8 cellular contexts compared by ENCODE assay signal in genomic region chr1:161612322-161613141, GRCh38. TPM values are rescaled to one million over a fixed set of nuclear protein-coding genes. Genes with fewer than 3 reads are reported as not detected.
A peak's percentile ranks its signal among the peaks of the same experiment; 100 is the strongest.
DNase-seq lines count a peak whose midpoint lies in the region; ATAC-seq and TF ChIP-seq lines count a peak whose summit lies in the region.
"Not testable (repeated sequence)": the region's sequence is repeated elsewhere in the genome, so short reads cannot be mapped to it uniquely, and the experiment has no call there.

No MANE protein-coding gene starts in this region.

- H3K27ac ChIP-seq in Panc1 (ENCODE audit: low read length): not testable (repeated sequence)

- DNase-seq in DMS153 (lab: John Stamatoyannopoulos, UW): peak; percentile 98
- DNase-seq in Panc1 (ENCODE audit: low read depth, low spot score): peak; percentile 74
- DNase-seq in activated T-cell treated with anti-CD3 and anti-CD28 coated beads, Interleukin-2, amount 50 U/mL, for 72 hours: peak; percentile 93
- DNase-seq in mucosa of gallbladder (ENCODE audit: low spot score): peak; percentile 85
- DNase-seq in stimulated activated CD8-positive, alpha-beta memory T cell treated with anti-CD3 and anti-CD28 coated beads, Interleukin-2, amount 100 ng/mL, for 48 hours (ENCODE audit: low read depth in 2 of 2): peak; percentile 68 to 89

- H3K9me3 ChIP-seq in Panc1 (ENCODE audit: control insufficient read depth, insufficient read depth, low read depth, low read length): not testable (repeated sequence)

- H3K27me3 ChIP-seq in Panc1 (ENCODE audit: control insufficient read depth, insufficient read depth, low read length): not testable (repeated sequence)

- not testable (repeated sequence) for H3K27me3 Mint-ChIP-seq in IgD-negative memory B cell
- H3K27me3 Mint-ChIP-seq in activated T-cell treated with anti-CD3 and anti-CD28 coated beads, Interleukin-2, amount 50 U/mL, for 72 hours (ENCODE audit: low read depth): peaks cover 19% of the 10 kb centered on the region

- not testable (repeated sequence) for H3K4me1 ChIP-seq in Panc1 (ENCODE audit: control insufficient read depth, insufficient read depth, low read length)

- H3K27ac Mint-ChIP-seq in IgD-negative memory B cell: peak overlapping the region; percentile 97 to 99 (median 98)
- H3K27ac Mint-ChIP-seq in activated T-cell treated with anti-CD3 and anti-CD28 coated beads, Interleukin-2, amount 50 U/mL, for 72 hours: peak overlapping the region; percentile 100

- peak overlapping the region; percentile 48 to 57 for H3K4me3 ChIP-seq in Panc1 (ENCODE audit: low read depth in 2 of 2, low read length in 2 of 2)

- CTCF ChIA-PET in Panc1 (lab: Charles Lee): interaction anchor here (0.6 kb wide), 1 partner anchor 128 kb away, joined by 3 read pairs; no protein-coding TSS in a partner anchor

- TF ChIP-seq CTCF in Panc1 (IDR thresholded peaks at IDR 0.05): not testable (repeated sequence)

- not testable (repeated sequence) for H3K36me3 ChIP-seq in Panc1 (ENCODE audit: control insufficient read depth, insufficient read depth, low read length)

- peaks cover 4 to 16% (median 14%) of the 10 kb centered on the region in 3 donors for H3K4me1 Mint-ChIP-seq in IgD-negative memory B cell
- peaks cover 33% of the 10 kb centered on the region for H3K4me1 Mint-ChIP-seq in activated T-cell treated with anti-CD3 and anti-CD28 coated beads, Interleukin-2, amount 50 U/mL, for 72 hours (ENCODE audit: low read depth)

- ATAC-seq in GM21576 (IDR thresholded peaks at IDR 0.05; ENCODE audit: unreplicated experiment) (peak; percentile 83), Panc1 (peak; percentile 88), esophagus mucosa (peak; percentile 97)
- peak; percentile 91 to 92 for ATAC-seq in activated T-cell treated with anti-CD3 and anti-CD28 coated beads, Interleukin-2, amount 50 U/mL, for 72 hours (replicated peaks in 1 of 2)

- BruUV-seq in Panc1 (replicated peaks; lab: Mats Ljungman, UMichigan): not testable (repeated sequence)

- not testable (repeated sequence) for H3K36me3 Mint-ChIP-seq in IgD-negative memory B cell; activated T-cell treated with anti-CD3 and anti-CD28 coated beads, Interleukin-2, amount 50 U/mL, for 72 hours (ENCODE audit: insufficient read depth in 2 of 2)

- intact Hi-C loops in Panc1 (cut with micrococcal nuclease; ENCODE audit: unreplicated experiment): not testable (repeated sequence)

- H3K9me3 Mint-ChIP-seq in IgD-negative memory B cell; activated T-cell treated with anti-CD3 and anti-CD28 coated beads, Interleukin-2, amount 50 U/mL, for 72 hours: not testable (repeated sequence)

- POLR2A ChIA-PET in Panc1 (lab: Charles Lee): not testable (repeated sequence)

- H3K4me3 Mint-ChIP-seq in IgD-negative memory B cell: peak overlapping the region; percentile 91 to 100 (median 98)
- H3K4me3 Mint-ChIP-seq in activated T-cell treated with anti-CD3 and anti-CD28 coated beads, Interleukin-2, amount 50 U/mL, for 72 hours: peak overlapping the region; percentile 93 to 98

- in situ Hi-C loops in Panc1 (cut with HindIII; ENCODE audit: low pct_unique_long_range_greater_than_20kb, low sequenced_read_pairs): not testable (repeated sequence)

RNA-seq across cellular contexts. Expression of gene FCGR3B, which starts 18.4 kb away (rescaled TPM):
- polyA plus RNA-seq in IgD-negative memory B cell: 0.18 TPM
- total RNA-seq in Panc1 (2021; ENCODE audit: unreplicated experiment) (not detected), esophagus mucosa (0.64 TPM), mucosa of gallbladder (2.0 TPM)
- polyA plus RNA-seq in Panc1 (2012; ENCODE audit: insufficient read length): not detected
- under 1 TPM in 1 of 2 donors, not detected in 1; 0.30 TPM for total RNA-seq in activated T-cell treated with anti-CD3 and anti-CD28 coated beads, Interleukin-2, amount 50 U/mL, for 72 hours

RNA-seq across cellular contexts. Expression of gene FCGR2B, which starts 50.4 kb away (rescaled TPM):
- polyA plus RNA-seq in IgD-negative memory B cell: 235 TPM
- 0.15 TPM for total RNA-seq in Panc1 (2021; ENCODE audit: unreplicated experiment)
- not detected for polyA plus RNA-seq in Panc1 (2012; ENCODE audit: insufficient read length)
- total RNA-seq in activated T-cell treated with anti-CD3 and anti-CD28 coated beads, Interleukin-2, amount 50 U/mL, for 72 hours: not detected
- total RNA-seq in esophagus mucosa: 0.80 TPM
- 19.4 TPM for total RNA-seq in mucosa of gallbladder

Comparison
In these comparisons a context has a peak if more than half of its experiments do, and no peak if none do; other contexts are left out.
1. RNA of gene FCGR2B, which starts 50.4 kb away (total RNA-seq): 19.4 TPM in mucosa of gallbladder (single experiment); 0.80 TPM in esophagus mucosa (single experiment), 0.15 TPM in Panc1 (single experiment) and not detected in activated T-cell treated with anti-CD3 and anti-CD28 coated beads, Interleukin-2, amount 50 U/mL, for 72 hours; every median in the first group is over 10 times any median in the second.
2. Peak in every context shown above with its lines, with median percentiles within 50 percentile points of each other: DNase-seq and ATAC-seq.